8 cellular contexts compared by ENCODE assay signal in the genomic region with DNA sequence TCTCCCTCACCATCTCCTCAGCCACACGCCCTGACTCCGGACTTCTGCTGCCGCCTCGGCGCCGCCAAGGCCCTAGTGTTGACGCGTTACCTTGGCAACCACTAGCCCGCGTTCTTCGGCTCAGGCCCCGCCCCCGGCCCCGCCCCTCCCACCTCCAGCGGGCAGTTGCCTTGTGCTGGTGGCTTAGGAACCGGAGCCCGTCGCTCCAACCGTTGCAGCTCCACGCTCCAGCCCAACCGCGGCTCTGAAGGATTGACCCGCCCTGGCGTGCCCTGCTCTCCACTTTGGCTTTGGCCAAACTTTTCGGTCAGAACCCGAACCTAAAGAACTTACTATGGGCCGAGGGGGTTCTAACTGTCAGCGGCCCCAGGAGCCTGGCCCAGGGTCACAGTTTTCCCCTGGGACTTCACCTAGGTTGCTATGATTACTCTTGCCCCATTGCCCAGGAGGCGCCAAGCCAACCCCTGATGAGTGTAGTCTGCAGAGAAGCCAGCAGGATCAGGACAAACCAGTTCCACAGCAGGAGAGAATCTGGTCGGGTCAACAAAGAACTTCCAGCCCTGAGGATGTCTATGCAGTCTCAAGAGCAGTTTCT. TPM values are rescaled to one million over a fixed set of nuclear protein-coding genes. Genes with fewer than 3 reads are reported as not detected.
DNase-seq lines count a peak whose midpoint lies in the region; ATAC-seq, FAIRE-seq and TF ChIP-seq lines count a peak whose summit lies in the region.

TSS of gene CFAP45 (minus strand) at position 80 of the 595 bp plus-strand sequence. CDS start at position 13, 67 bp downstream.

- no peaks in the 10 kb centered on the region for H3K9me2 ChIP-seq in MM.1S (replicated peaks; ENCODE audit: insufficient read depth, low read length)

- no peaks in the 10 kb centered on the region for H3K79me2 ChIP-seq in MM.1S (ENCODE audit: low read length)

- ATAC-seq in HG03432 (IDR thresholded peaks at IDR 0.05; ENCODE audit: unreplicated experiment): peak; percentile 71
- ATAC-seq in HG03039 (IDR thresholded peaks at IDR 0.05; ENCODE audit: unreplicated experiment): no peak
- ATAC-seq in HG03095 (IDR thresholded peaks at IDR 0.05; ENCODE audit: unreplicated experiment): no peak

- no peaks in the 10 kb centered on the region for H3K9me3 ChIP-seq in MM.1S (replicated peaks; ENCODE audit: insufficient read depth, low read length)

- no peak within 1 kb of the TSS for H3K4me3 ChIP-seq in AG10803 (ENCODE audit: low read length)
- H3K4me3 ChIP-seq in MM.1S (ENCODE audit: low read length): no peak within 1 kb of the TSS

- H3K36me3 ChIP-seq in MM.1S (replicated peaks; ENCODE audit: insufficient read depth, low read length): no peaks in the 10 kb centered on the region

- no peaks in the 10 kb centered on the region for H3K4me1 ChIP-seq in MM.1S (ENCODE audit: low read length)

- no peaks in the 10 kb centered on the region for H3K27me3 ChIP-seq in MM.1S (replicated peaks; ENCODE audit: insufficient read depth, low read length)

- no peak within 1 kb of the TSS for H2AFZ ChIP-seq in MM.1S (ENCODE audit: low read length)

- intact Hi-C loops in posterior vena cava (cut with DNase I): no loop called here

- H3K4me2 ChIP-seq in MM.1S (ENCODE audit: low read depth, low read length): no peak within 1 kb of the TSS

- no peak for FAIRE-seq in RCC 7860 (lab: Jason Lieb, UNC)

- no peak for TF ChIP-seq CTCF in AG10803 (conservative IDR thresholded peaks at IDR 0.05; ENCODE audit: low read length)
- TF ChIP-seq CTCF in MM.1S (IDR thresholded peaks at IDR 0.05; ENCODE audit: low read length): no peak

- no peak within 1 kb of the TSS for H3K27ac ChIP-seq in MM.1S (ENCODE audit: low read length)

- H3F3A ChIP-seq in MM.1S (ENCODE audit: insufficient read depth, low read length): no peaks in the 10 kb centered on the region

- no peaks in the 10 kb centered on the region for H4K20me1 ChIP-seq in MM.1S (ENCODE audit: insufficient read depth, low read length)

- H3K9ac ChIP-seq in MM.1S (ENCODE audit: low read length): no peak within 1 kb of the TSS

- DNase-seq in AG10803 (ENCODE audit: low read depth): peak; percentile 61
- DNase-seq in RCC 7860 (ENCODE audit: low spot score): peak; percentile 69
- DNase-seq in germinal center (ENCODE audit: low spot score): peak; percentile 73
- peak; percentile 94 for DNase-seq in posterior vena cava (ENCODE audit: low spot score)
- no peak for DNase-seq in MM.1S

RNA-seq across cellular contexts. Expression of gene CFAP45, which starts in this region (rescaled TPM):
- 1 to 10 TPM; 1.2 to 2.2 TPM for total RNA-seq in posterior vena cava
